In genomic region chr1:169414927-169415326, GRCh38 we compare ENCODE assay signal across 1 cellular context.
A peak's percentile ranks its signal among the peaks of the same experiment; 100 is the strongest.
TF ChIP-seq lines count a peak whose summit lies in the region.

No MANE protein-coding gene starts in this region.

TF ChIP-seq in K562, 482 proteins besides CTCF, POLR2A, EP300 and RAD21:
- TF ChIP-seq ZNF184 (CRISPR knock-in tag; IDR thresholded peaks at IDR 0.05) = no peak
- TF ChIP-seq CEBPG (CRISPR knock-in tag; IDR thresholded peaks at IDR 0.05) = no peak
- TF ChIP-seq CEBPG (tag; conservative IDR thresholded peaks at IDR 0.05 in 1 of 2, IDR thresholded peaks at IDR 0.05 in 1 of 2) = peak; percentile 56 to 86; a peak in 3 of 4 replicates
- peak; percentile 49 for TF ChIP-seq CEBPB (tag; IDR thresholded peaks at IDR 0.05)
- TF ChIP-seq, protein P1, sequence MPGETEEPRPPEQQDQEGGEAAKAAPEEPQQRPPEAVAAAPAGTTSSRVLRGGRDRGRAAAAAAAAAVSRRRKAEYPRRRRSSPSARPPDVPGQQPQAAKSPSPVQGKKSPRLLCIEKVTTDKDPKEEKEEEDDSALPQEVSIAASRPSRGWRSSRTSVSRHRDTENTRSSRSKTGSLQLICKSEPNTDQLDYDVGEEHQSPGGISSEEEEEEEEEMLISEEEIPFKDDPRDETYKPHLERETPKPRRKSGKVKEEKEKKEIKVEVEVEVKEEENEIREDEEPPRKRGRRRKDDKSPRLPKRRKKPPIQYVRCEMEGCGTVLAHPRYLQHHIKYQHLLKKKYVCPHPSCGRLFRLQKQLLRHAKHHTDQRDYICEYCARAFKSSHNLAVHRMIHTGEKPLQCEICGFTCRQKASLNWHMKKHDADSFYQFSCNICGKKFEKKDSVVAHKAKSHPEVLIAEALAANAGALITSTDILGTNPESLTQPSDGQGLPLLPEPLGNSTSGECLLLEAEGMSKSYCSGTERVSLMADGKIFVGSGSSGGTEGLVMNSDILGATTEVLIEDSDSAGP (CRISPR knock-in tag; IDR thresholded peaks at IDR 0.05) = no peak
